9 cellular contexts compared by ENCODE assay signal in the genomic region with DNA sequence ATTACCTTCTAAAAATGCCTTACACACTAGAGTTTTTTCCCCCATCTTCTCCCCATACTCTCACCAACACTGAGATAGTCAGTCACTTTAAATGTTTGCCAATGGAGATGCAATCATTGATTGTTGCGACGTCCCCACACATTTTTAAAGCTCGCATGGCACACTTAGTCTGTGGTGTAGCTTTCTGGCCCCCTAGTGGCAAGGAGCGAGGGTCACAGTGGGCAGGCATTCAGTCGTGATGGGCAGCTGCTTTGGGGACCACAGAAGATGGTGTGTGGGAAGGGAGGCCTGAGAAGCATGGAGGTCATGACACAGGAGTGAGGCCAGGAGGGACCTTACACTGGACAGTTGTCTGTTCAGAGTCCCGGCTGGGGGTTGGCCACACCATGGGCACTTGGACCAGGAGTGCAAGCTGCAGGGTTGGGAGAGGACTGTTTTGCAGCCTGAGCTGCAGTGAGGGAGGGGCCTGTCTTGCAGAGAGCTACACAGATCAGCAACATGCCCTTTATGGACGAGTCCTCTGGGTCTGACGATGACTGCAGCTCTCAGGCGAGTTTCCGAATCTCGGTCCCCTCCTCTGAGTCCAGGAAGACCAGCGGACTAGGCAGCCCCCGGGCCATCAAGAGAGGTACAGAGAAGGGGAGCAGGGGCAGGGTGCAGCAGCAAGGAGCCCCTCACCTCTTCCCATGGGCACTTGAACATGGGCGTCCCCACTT. TPM values are rescaled to one million over a fixed set of nuclear protein-coding genes. Genes with fewer than 3 reads are reported as not detected.
A peak's percentile ranks its signal among the peaks of the same experiment; 100 is the strongest.
DNase-seq lines count a peak whose midpoint lies in the region; ATAC-seq and TF ChIP-seq lines count a peak whose summit lies in the region.
"Had no signal": no experiment of that assay in that cellular context is flagged by ENCODE, and none has a peak within 500 bp of the region (broad histone marks: within the 10 kb centered on the region; RNA-seq: fewer than 3 reads in every experiment).

No MANE protein-coding gene starts in this region.

- H3K27ac ChIP-seq in foreskin keratinocyte (no peak overlapping the region), ovary (no peak overlapping the region), thyroid gland (no peak overlapping the region)
- H3K27ac ChIP-seq: skin epidermis had no signal

- H3K36me3 ChIP-seq in ovary (no peaks in the 10 kb centered on the region), thyroid gland (peaks cover 59 to 62% of the 10 kb centered on the region in 2 donors)

- H3K4me3 ChIP-seq in ovary, result no peak overlapping the region
- no peak overlapping the region for H3K4me3 ChIP-seq in thyroid gland (replicated peaks in 1 of 3)
- H3K4me3 ChIP-seq: skin epidermis had no signal

- H3K4me1 Mint-ChIP-seq in activated T-helper 17 cell treated with anti-CD3 and anti-CD28 coated beads, Interleukin-2, amount 50 U/mL, for 72 hours, result no peaks in the 10 kb centered on the region

- TF ChIP-seq EP300 in ovary (IDR thresholded peaks at IDR 0.05), result no peak

- no peaks in the 10 kb centered on the region for H3K27me3 Mint-ChIP-seq in activated T-helper 17 cell treated with anti-CD3 and anti-CD28 coated beads, Interleukin-2, amount 50 U/mL, for 72 hours

- ATAC-seq in activated T-helper 17 cell treated with anti-CD3 and anti-CD28 coated beads, Interleukin-2, amount 50 U/mL, for 72 hours (replicated peaks), result peak; percentile 88
- peak; percentile 64 for ATAC-seq in foreskin keratinocyte

- H3K9me3 ChIP-seq in ovary (no peaks in the 10 kb centered on the region), thyroid gland (no peaks in the 10 kb centered on the region)

- H3K4me1 ChIP-seq in foreskin keratinocyte (no peaks in the 10 kb centered on the region), ovary (ENCODE audit: insufficient read depth) (no peaks in the 10 kb centered on the region), thyroid gland (peaks cover 15 to 16% of the 10 kb centered on the region in 2 donors)

- intact Hi-C loops in ovary (cut with DNase I), result loop anchor here in 3 of 4 donors (5.0 to 10.0 kb wide), 3 partner anchors 133 to 147 kb away; partner anchors contain the start of gene RDH12 (in 1 of the 3)
- intact Hi-C loops in thyroid gland (cut with DNase I), result loop anchor here (5.0 to 10.0 kb wide), 2 partner anchors 44 to 147 kb away; no protein-coding TSS in a partner anchor

- H3K27ac Mint-ChIP-seq in activated T-helper 17 cell treated with anti-CD3 and anti-CD28 coated beads, Interleukin-2, amount 50 U/mL, for 72 hours, result no peak overlapping the region

- 38 to 47% (median 44%) methylated on average over 14 of the region's 14 CpGs for WGBS in ovary, 3 donors
- 26 to 35% methylated on average over 6 to 7 of the region's 14 CpGs for WGBS in thyroid gland, 2 donors

- TF ChIP-seq CTCF in foreskin keratinocyte (conservative IDR thresholded peaks at IDR 0.05) (peak; percentile 88), ovary (IDR thresholded peaks at IDR 0.05) (peak in 1 of 3 donors; percentile 43), thyroid gland (IDR thresholded peaks at IDR 0.05) (peak; percentile 35 to 77 (median 68))

- H3K9me3 Mint-ChIP-seq in activated T-helper 17 cell treated with anti-CD3 and anti-CD28 coated beads, Interleukin-2, amount 50 U/mL, for 72 hours, result no peaks in the 10 kb centered on the region

- H3K4me3 Mint-ChIP-seq in activated T-helper 17 cell treated with anti-CD3 and anti-CD28 coated beads, Interleukin-2, amount 50 U/mL, for 72 hours, result no peak overlapping the region

- no peaks in the 10 kb centered on the region for H3K27me3 ChIP-seq in foreskin keratinocyte
- no peaks in the 10 kb centered on the region for H3K27me3 ChIP-seq in ovary
- no peaks in the 10 kb centered on the region for H3K27me3 ChIP-seq in thyroid gland

- TF ChIP-seq POLR2A in ovary (IDR thresholded peaks at IDR 0.05) (no peak), thyroid gland (IDR thresholded peaks at IDR 0.05) (no peak)

- no peaks in the 10 kb centered on the region for H3K36me3 Mint-ChIP-seq in activated T-helper 17 cell treated with anti-CD3 and anti-CD28 coated beads, Interleukin-2, amount 50 U/mL, for 72 hours (ENCODE audit: low read depth)

- DNase-seq in SIG-M5 treated with dmso at 0.1 percent for 504 hours (lab: John Stamatoyannopoulos, UW; ENCODE audit: unreplicated experiment) (peak; percentile 57), SIG-M5 (lab: John Stamatoyannopoulos, UW) (no peak), HUDEP-2 (lab: John Stamatoyannopoulos, UW; ENCODE audit: unreplicated experiment in 76 of 76) (peak in 59 of 76 experiments; percentile 5 to 71 (median 35)), RPMI8226 (peak; percentile 59), foreskin keratinocyte (no peak), ovary (peak; percentile 21 to 63 (median 44)), thyroid gland (peak; percentile 61 to 62)

RNA-seq across cellular contexts. Expression of gene PIGH, which starts 28.6 kb away (rescaled TPM):
- total RNA-seq in activated T-helper 17 cell treated with anti-CD3 and anti-CD28 coated beads, Interleukin-2, amount 50 U/mL, for 72 hours, result 10 to 100 TPM; 17.6 to 20.0 TPM
- 18.1 and 20.4 TPM in 2 replicates for total RNA-seq in foreskin keratinocyte
- polyA plus RNA-seq in foreskin keratinocyte, result 17.5 and 20.7 TPM in 2 replicates
- total RNA-seq in ovary, result 10 to 100 TPM; 21.9 to 32.5 (median 30.2) TPM
- polyA plus RNA-seq in ovary, result 10 to 100 TPM; 24.4 to 35.2 TPM
- total RNA-seq in thyroid gland, result 100 to 1,000 TPM in 1 of 4 donors, 10 to 100 TPM in 3; 43.0 to 103 (median 63.1) TPM

RNA-seq across cellular contexts. Expression of gene PLEKHH1, which starts 38.3 kb away (rescaled TPM):
- total RNA-seq in activated T-helper 17 cell treated with anti-CD3 and anti-CD28 coated beads, Interleukin-2, amount 50 U/mL, for 72 hours, result 1 to 10 TPM in 1 of 2 donors, under 1 TPM in 1; 0.17 to 4.9 TPM
- total RNA-seq in foreskin keratinocyte (3.5 and 3.8 TPM in 2 replicates), ovary (10 to 100 TPM in 1 of 7 donors, 1 to 10 TPM in 5, under 1 TPM in 1; 0.78 to 15.7 (median 3.9) TPM), thyroid gland (100 to 1,000 TPM; 225 to 336 (median 241) TPM)
- polyA plus RNA-seq in foreskin keratinocyte (1.4 and 2.0 TPM in 2 replicates), ovary (1 to 10 TPM; 2.0 to 6.8 TPM)

RNA-seq across cellular contexts. Expression of gene ARG2, which starts 48.3 kb away (rescaled TPM):
- total RNA-seq in activated T-helper 17 cell treated with anti-CD3 and anti-CD28 coated beads, Interleukin-2, amount 50 U/mL, for 72 hours, result 10 to 100 TPM; 14.3 to 64.7 TPM
- total RNA-seq in foreskin keratinocyte, result 15.8 and 18.2 TPM in 2 replicates
- 13.8 and 17.9 TPM in 2 replicates for polyA plus RNA-seq in foreskin keratinocyte
- 10 to 100 TPM in 4 of 7 donors, 1 to 10 TPM in 3; 1.4 to 33.7 (median 10.5) TPM for total RNA-seq in ovary
- 1 to 10 TPM; 2.9 to 3.9 TPM for polyA plus RNA-seq in ovary
- 100 to 1,000 TPM in 2 of 4 donors, 10 to 100 TPM in 2; 76.1 to 160 (median 95.0) TPM for total RNA-seq in thyroid gland

Comparison
In these comparisons a context has a peak if more than half of its experiments do, and no peak if none do; other contexts are left out.
1. DNase-seq: peak in SIG-M5 treated with dmso at 0.1 percent for 504 hours (single experiment), HUDEP-2 (59 of 76), RPMI8226 (single experiment), ovary (5 of 5) and thyroid gland (2 of 2); none in SIG-M5 (single experiment) and foreskin keratinocyte (0 of 2).
2. RNA of gene PLEKHH1, which starts 38.3 kb away (total RNA-seq): 225 to 336 TPM in thyroid gland; 0.17 to 4.9 TPM in activated T-helper 17 cell treated with anti-CD3 and anti-CD28 coated beads, Interleukin-2, amount 50 U/mL, for 72 hours, 0.78 to 15.7 TPM in ovary and 3.5 to 3.8 TPM in foreskin keratinocyte; every median in the first group is over 10 times any median in the second.